Comparison of ENCODE assay signal across 8 cellular contexts in the genomic region with DNA sequence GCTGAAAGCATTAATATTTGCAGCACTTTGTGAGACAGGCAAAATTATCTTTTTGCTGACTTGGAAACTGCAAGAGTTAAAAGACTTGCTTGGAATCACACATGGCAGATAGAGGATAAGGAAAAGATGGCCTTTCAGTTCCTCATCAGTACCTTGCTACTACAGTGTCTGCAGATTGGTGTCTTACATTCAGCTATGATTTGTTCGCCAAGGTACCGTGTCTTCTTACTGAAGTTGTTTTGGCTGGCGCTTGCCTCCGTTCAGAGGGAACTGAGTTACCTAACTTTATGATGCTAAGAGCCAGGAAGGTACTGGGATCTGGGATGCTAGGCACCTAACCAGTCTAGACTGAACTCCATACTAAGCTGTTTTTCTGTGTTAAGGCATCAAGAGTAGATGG. TPM values are rescaled to one million over a fixed set of nuclear protein-coding genes. Genes with fewer than 3 reads are reported as not detected.
A peak's percentile ranks its signal among the peaks of the same experiment; 100 is the strongest.
DNase-seq lines count a peak whose midpoint lies in the region; ATAC-seq and TF ChIP-seq lines count a peak whose summit lies in the region.

No MANE protein-coding gene starts in this region.

- peak; percentile 31 for DNase-seq in KBM-7
- DNase-seq in MCF 10A (ENCODE audit: unreplicated experiment), result peak; percentile 44
- DNase-seq in naive B cell, result peak; percentile 21
- no peak for DNase-seq in central memory CD4-positive, alpha-beta T cell
- no peak for DNase-seq in stimulated activated CD8-positive, alpha-beta memory T cell treated with anti-CD3 and anti-CD28 coated beads, Interleukin-4, amount 100 ng/mL, for 48 hours

- H3K4me3 Mint-ChIP-seq in MCF 10A (ENCODE audit: unreplicated experiment), result peak overlapping the region; percentile 93
- H3K4me3 Mint-ChIP-seq in naive B cell, result peak overlapping the region; percentile 85 to 96 (median 90)

- BruUV-seq in MCF 10A (replicated peaks; lab: Mats Ljungman, UMichigan), result no TSS peak

- TF ChIP-seq CTCF in GM12875 (IDR thresholded peaks at IDR 0.05; ENCODE audit: borderline replicate concordance, insufficient read depth, low read depth, low read length) (no peak), MCF 10A (IDR thresholded peaks at IDR 0.05; ENCODE audit: unreplicated experiment) (no peak)

- in situ Hi-C loops in KBM-7 (cut with MboI; ENCODE audit: low pct_unique_long_range_greater_than_20kb, low sequenced_read_pairs), result no loop called here

- peak overlapping the region; percentile 12 for H3K4me3 ChIP-seq in GM12875 (ENCODE audit: low read depth, low read length)

- CTCF ChIA-PET in MCF 10A (lab: Yijun Ruan, JAX), result interaction anchor here (0.7 to 5.0 kb wide), 2 partner anchors 39 to 188 kb away, joined by 3 to 44 read pairs; no protein-coding TSS in a partner anchor

- H3K27me3 Mint-ChIP-seq in MCF 10A (ENCODE audit: insufficient read depth, unreplicated experiment) (no peaks in the 10 kb centered on the region), naive B cell (no peaks in the 10 kb centered on the region)

- POLR2A ChIA-PET in MCF 10A (lab: Yijun Ruan, JAX), result interaction anchor here (1.0 to 18.8 kb wide), 11 partner anchors 8 to 1085 kb away, joined by 3 to 877 read pairs (median 25); partner anchors contain the start of genes ACAT2, DYNLT1, MRPL18 and SOD2

- intact Hi-C loops in MCF 10A (cut with micrococcal nuclease), result loop anchor here (1.0 to 5.0 kb wide), 2 partner anchors 38 to 123 kb away; no protein-coding TSS in a partner anchor

- peaks cover 68% of the 10 kb centered on the region for H3K36me3 Mint-ChIP-seq in MCF 10A (ENCODE audit: insufficient read depth, unreplicated experiment)
- no peaks in the 10 kb centered on the region for H3K36me3 Mint-ChIP-seq in naive B cell

- H3K27ac Mint-ChIP-seq in MCF 10A (ENCODE audit: low read depth, unreplicated experiment), result peak overlapping the region; percentile 89
- H3K27ac Mint-ChIP-seq in naive B cell, result peak overlapping the region in 5 of 6 donors; percentile 33 to 99 (median 95)

- H3K9me3 Mint-ChIP-seq in MCF 10A (ENCODE audit: unreplicated experiment) (no peaks in the 10 kb centered on the region), naive B cell (no peaks in the 10 kb centered on the region)

- H3K4me1 Mint-ChIP-seq in MCF 10A (ENCODE audit: insufficient read depth, unreplicated experiment) (peaks cover 5% of the 10 kb centered on the region), naive B cell (peaks cover 28 to 73% (median 43%) of the 10 kb centered on the region in 3 donors)

- ATAC-seq in naive B cell (ENCODE audit: low read depth in 2 of 2) (no peak), GM19035 (IDR thresholded peaks at IDR 0.05; ENCODE audit: unreplicated experiment) (no peak), HG02938 (IDR thresholded peaks at IDR 0.05; ENCODE audit: unreplicated experiment) (no peak)

RNA-seq across cellular contexts. Expression of gene WTAP, which starts 2.3 kb away (rescaled TPM):
- total RNA-seq in MCF 10A (2022), result 116 and 142 TPM in 2 replicates
- 100 to 1,000 TPM; 142 to 203 (median 152) TPM for polyA plus RNA-seq in naive B cell (ENCODE audit: low read depth in 6 of 6)

RNA-seq across cellular contexts. Expression of gene ACAT2, which starts 32.2 kb away (rescaled TPM):
- 13.4 and 46.0 TPM in 2 replicates for total RNA-seq in MCF 10A (2022)
- 10 to 100 TPM; 20.8 to 39.8 (median 27.8) TPM for polyA plus RNA-seq in naive B cell (ENCODE audit: low read depth in 6 of 6)

RNA-seq across cellular contexts. Expression of gene SOD2, which starts 36.6 kb away (rescaled TPM):
- 424 and 600 TPM in 2 replicates for total RNA-seq in MCF 10A (2022)
- 10 to 100 TPM; 74.3 to 99.4 (median 83.2) TPM for polyA plus RNA-seq in naive B cell (ENCODE audit: low read depth in 6 of 6)

RNA-seq across cellular contexts. Expression of gene TCP1, which starts 59.8 kb away (rescaled TPM):
- total RNA-seq in MCF 10A (2022), result 341 and 351 TPM in 2 replicates
- 10 to 100 TPM; 69.6 to 86.2 (median 73.3) TPM for polyA plus RNA-seq in naive B cell (ENCODE audit: low read depth in 6 of 6)

Comparison
In these comparisons a context has a peak if more than half of its experiments do, and no peak if none do; other contexts are left out.
1. DNase-seq: peak in KBM-7 (single experiment), MCF 10A (single experiment) and naive B cell (single experiment); none in central memory CD4-positive, alpha-beta T cell (single experiment) and stimulated activated CD8-positive, alpha-beta memory T cell treated with anti-CD3 and anti-CD28 coated beads, Interleukin-4, amount 100 ng/mL, for 48 hours (single experiment).